Comparison of ENCODE assay signal across 26 cellular contexts in the genomic region with DNA sequence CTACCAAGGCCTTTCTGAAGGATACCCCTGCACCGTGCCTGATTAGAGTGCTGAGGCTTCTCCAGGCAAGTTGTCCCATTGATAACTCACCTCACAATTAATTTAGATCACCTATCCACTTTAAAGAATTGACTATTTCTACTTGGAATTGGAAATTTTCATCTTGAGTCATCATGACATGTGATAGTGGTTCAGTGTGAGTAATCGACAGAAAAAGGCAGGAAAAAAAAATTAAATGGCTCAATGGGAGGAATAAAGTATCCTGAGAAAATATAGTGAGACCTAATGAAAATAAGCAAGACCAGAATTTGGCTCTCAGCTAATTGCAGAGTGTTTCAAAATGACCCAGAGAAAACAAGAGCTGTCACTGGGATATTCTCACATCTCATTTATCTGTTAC.
DNase-seq lines count a peak whose midpoint lies in the region; ATAC-seq, FAIRE-seq and TF ChIP-seq lines count a peak whose summit lies in the region.
"Had no signal": no experiment of that assay in that cellular context is flagged by ENCODE, and none has a peak within 500 bp of the region (broad histone marks: within the 10 kb centered on the region; RNA-seq: fewer than 3 reads in every experiment).

No MANE protein-coding gene starts in this region.

- H3K27me3 ChIP-seq in SK-N-SH (ENCODE audit: insufficient read depth) (no peaks in the 10 kb centered on the region), bronchial epithelial cell (ENCODE audit: control insufficient read depth, insufficient read depth, low read length) (peaks cover 1% of the 10 kb centered on the region), foreskin keratinocyte (no peaks in the 10 kb centered on the region)

- no peaks in the 10 kb centered on the region for H3K9me3 ChIP-seq in SK-N-SH

- no peak overlapping the region for H3K9ac ChIP-seq in SK-N-SH
- H3K9ac ChIP-seq: KMS-11 had no signal

- no peaks in the 10 kb centered on the region for H3K36me3 ChIP-seq in SK-N-SH (replicated peaks in 1 of 2; ENCODE audit: control insufficient read depth in 1 of 2, insufficient read depth in 2 of 2, low read length in 1 of 2)
- H3K36me3 ChIP-seq in bronchial epithelial cell (ENCODE audit: control insufficient read depth, insufficient read depth, low read length): no peaks in the 10 kb centered on the region

- CTCF ChIA-PET in SK-N-SH (lab: Yijun Ruan, JAX): no interaction called here

- H3K9me2 ChIP-seq in SK-N-SH: no peaks in the 10 kb centered on the region

- H3K27ac ChIP-seq in SK-N-SH (ENCODE audit: low read depth in 2 of 2, low read length in 1 of 2) (0 out of 4 replicates have a peak overlapping the region, but pooled peaks of 1 of the 2 experiments have one; percentile 12), foreskin keratinocyte (no peak overlapping the region)
- H3K27ac ChIP-seq: 22Rv1, C4-2B, HL-60, KMS-11, RWPE1, SK-N-MC had no signal

- TF ChIP-seq POLR2A in GM18505 (IDR thresholded peaks at IDR 0.05; ENCODE audit: borderline replicate concordance, extremely low read depth, insufficient read depth, insufficient read length): no peak

- POLR2A ChIA-PET in SK-N-SH (lab: Yijun Ruan, JAX): no interaction called here

- H3K79me2 ChIP-seq in SK-N-SH (ENCODE audit: insufficient read depth): no peaks in the 10 kb centered on the region

- H4K20me1 ChIP-seq in SK-N-SH (ENCODE audit: insufficient read depth): no peaks in the 10 kb centered on the region

- no peaks in the 10 kb centered on the region for H3F3A ChIP-seq in SK-N-SH (replicated peaks; ENCODE audit: insufficient read depth)

- H3K4me1 ChIP-seq in SK-N-SH (ENCODE audit: control insufficient read depth in 1 of 2, insufficient read depth in 2 of 2, low read depth in 1 of 2, low read length in 1 of 2) (no peaks in the 10 kb centered on the region), foreskin keratinocyte (no peaks in the 10 kb centered on the region)

- no peaks in the 10 kb centered on the region for H3K27me3 Mint-ChIP-seq in chondrocyte (ENCODE audit: low read depth)

- no peak overlapping the region for H3K4me3 ChIP-seq in SK-N-SH (ENCODE audit: low read depth in 2 of 2, low read length in 1 of 2)
- no peak overlapping the region for H3K4me3 ChIP-seq in bronchial epithelial cell (ENCODE audit: low read depth, low read length)
- H3K4me3 ChIP-seq: SK-N-MC had no signal

- no peaks in the 10 kb centered on the region for H3K4me1 Mint-ChIP-seq in chondrocyte (ENCODE audit: low read depth)
- H3K4me1 Mint-ChIP-seq: CD8-positive, alpha-beta memory T cell had no signal

- H3K27ac Mint-ChIP-seq in chondrocyte (ENCODE audit: unreplicated experiment): no peak overlapping the region
- H3K27ac Mint-ChIP-seq: CD8-positive, alpha-beta memory T cell had no signal

- TF ChIP-seq CTCF in SK-N-SH (IDR thresholded peaks at IDR 0.05) (no peak), bronchial epithelial cell (IDR thresholded peaks at IDR 0.05; ENCODE audit: insufficient read depth, low read length, severe bottlenecking) (no peak), foreskin keratinocyte (conservative IDR thresholded peaks at IDR 0.05) (no peak), chondrocyte (IDR thresholded peaks at IDR 0.05) (no peak)

- H3K4me2 ChIP-seq in SK-N-SH: no peak overlapping the region
- H3K4me2 ChIP-seq: KMS-11 had no signal

- H3K9me3 Mint-ChIP-seq in chondrocyte (ENCODE audit: low read depth): no peaks in the 10 kb centered on the region
- H3K9me3 Mint-ChIP-seq: CD8-positive, alpha-beta memory T cell had no signal

- no peak for DNase-seq in SK-N-SH
- DNase-seq in bronchial epithelial cell (ENCODE audit: low read depth): peak; percentile 51
- DNase-seq in foreskin keratinocyte: peak in 1 of 2 donors; percentile 35
- DNase-seq in inferior parietal cortex (ENCODE audit: extremely low spot score): no peak
- DNase-seq in chondrocyte (ENCODE audit: low spot score): no peak
- no peak for DNase-seq in activated CD4-positive, CD25-positive, alpha-beta regulatory T cell treated with anti-CD3 and anti-CD28 coated beads, Interleukin-2, amount 50 U/mL, for 72 hours
- DNase-seq: ACHN; CD8-positive, alpha-beta memory T cell; GF-D8; NCI-H1105; NCI-H2029 treated with DMSO at 0.1 percent for 48 hours; NCI-H226; NCI-H524; NCI-H774; NK-92 treated with Interleukin-12 subunit alpha and Interleukin-12 subunit beta, amount 100 ng/mL, for 24 hours; SHP77 treated with DMSO at 0.1 percent for 48 hours had no signal

- H3K36me3 Mint-ChIP-seq in chondrocyte (ENCODE audit: low read depth): no peaks in the 10 kb centered on the region
- H3K36me3 Mint-ChIP-seq: CD8-positive, alpha-beta memory T cell had no signal

- no peak for TF ChIP-seq EP300 in SK-N-SH (IDR thresholded peaks at IDR 0.05; ENCODE audit: borderline replicate concordance in 1 of 2, low read depth in 1 of 2, low read length in 1 of 2)

- no peak overlapping the region for H3K4me3 Mint-ChIP-seq in chondrocyte (ENCODE audit: unreplicated experiment)
- H3K4me3 Mint-ChIP-seq: CD8-positive, alpha-beta memory T cell had no signal

- 53% methylated on average over 2 of the region's 2 CpGs for WGBS in SK-N-SH (ENCODE audit: low lambda C conversion rate)

- no peak for TF ChIP-seq RAD21 in SK-N-SH (IDR thresholded peaks at IDR 0.05; ENCODE audit: low read length)

- ATAC-seq in SK-N-SH treated with all-trans-retinoic acid at 6 μM for 48 hours (no peak; the same call in 2 of the 3 replicates), foreskin keratinocyte (peak; percentile 56), GM18505 (IDR thresholded peaks at IDR 0.05; ENCODE audit: unreplicated experiment) (no peak)

- no peak for FAIRE-seq in bronchial epithelial cell (lab: Jason Lieb, UNC)
- FAIRE-seq: H54, HTR-8/SVneo had no signal

- H2AFZ ChIP-seq in SK-N-SH (ENCODE audit: low read depth): no peak overlapping the region

TF ChIP-seq in SK-N-SH, 30 proteins besides CTCF, POLR2A, EP300 and RAD21:
- no peak for TF ChIP-seq FOXJ3 (CRISPR knock-in tag; IDR thresholded peaks at IDR 0.05)
- TF ChIP-seq FOSL2 (IDR thresholded peaks at IDR 0.05; ENCODE audit: borderline replicate concordance, low read depth): peak; percentile 31; the same call in 1 of the 2 replicates
TF ChIP-seq in SK-N-SH: peak in this region for 1.

TF ChIP-seq in SK-N-SH treated with all-trans-retinoic acid at 6 μM for 48 hours, 23 proteins besides CTCF, POLR2A, EP300 and RAD21 (continues in another document):
- TF ChIP-seq ZC3H10 (CRISPR knock-in tag; IDR thresholded peaks at IDR 0.05): no peak
- no peak for TF ChIP-seq ZNF70 (CRISPR knock-in tag; IDR thresholded peaks at IDR 0.05)
- TF ChIP-seq BACH2 (CRISPR knock-in tag; IDR thresholded peaks at IDR 0.05; ENCODE audit: borderline replicate concordance): no peak
- TF ChIP-seq PPARA (CRISPR knock-in tag; IDR thresholded peaks at IDR 0.05; ENCODE audit: borderline replicate concordance): no peak
- TF ChIP-seq ZFP30 (CRISPR knock-in tag; IDR thresholded peaks at IDR 0.05): no peak
- TF ChIP-seq, protein P1, sequence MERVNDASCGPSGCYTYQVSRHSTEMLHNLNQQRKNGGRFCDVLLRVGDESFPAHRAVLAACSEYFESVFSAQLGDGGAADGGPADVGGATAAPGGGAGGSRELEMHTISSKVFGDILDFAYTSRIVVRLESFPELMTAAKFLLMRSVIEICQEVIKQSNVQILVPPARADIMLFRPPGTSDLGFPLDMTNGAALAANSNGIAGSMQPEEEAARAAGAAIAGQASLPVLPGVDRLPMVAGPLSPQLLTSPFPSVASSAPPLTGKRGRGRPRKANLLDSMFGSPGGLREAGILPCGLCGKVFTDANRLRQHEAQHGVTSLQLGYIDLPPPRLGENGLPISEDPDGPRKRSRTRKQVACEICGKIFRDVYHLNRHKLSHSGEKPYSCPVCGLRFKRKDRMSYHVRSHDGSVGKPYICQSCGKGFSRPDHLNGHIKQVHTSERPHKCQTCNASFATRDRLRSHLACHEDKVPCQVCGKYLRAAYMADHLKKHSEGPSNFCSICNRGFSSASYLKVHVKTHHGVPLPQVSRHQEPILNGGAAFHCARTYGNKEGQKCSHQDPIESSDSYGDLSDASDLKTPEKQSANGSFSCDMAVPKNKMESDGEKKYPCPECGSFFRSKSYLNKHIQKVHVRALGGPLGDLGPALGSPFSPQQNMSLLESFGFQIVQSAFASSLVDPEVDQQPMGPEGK (CRISPR knock-in tag; IDR thresholded peaks at IDR 0.05; ENCODE audit: borderline replicate concordance): no peak
- TF ChIP-seq ISL1 (CRISPR knock-in tag; IDR thresholded peaks at IDR 0.05): no peak
- TF ChIP-seq, protein P2, sequence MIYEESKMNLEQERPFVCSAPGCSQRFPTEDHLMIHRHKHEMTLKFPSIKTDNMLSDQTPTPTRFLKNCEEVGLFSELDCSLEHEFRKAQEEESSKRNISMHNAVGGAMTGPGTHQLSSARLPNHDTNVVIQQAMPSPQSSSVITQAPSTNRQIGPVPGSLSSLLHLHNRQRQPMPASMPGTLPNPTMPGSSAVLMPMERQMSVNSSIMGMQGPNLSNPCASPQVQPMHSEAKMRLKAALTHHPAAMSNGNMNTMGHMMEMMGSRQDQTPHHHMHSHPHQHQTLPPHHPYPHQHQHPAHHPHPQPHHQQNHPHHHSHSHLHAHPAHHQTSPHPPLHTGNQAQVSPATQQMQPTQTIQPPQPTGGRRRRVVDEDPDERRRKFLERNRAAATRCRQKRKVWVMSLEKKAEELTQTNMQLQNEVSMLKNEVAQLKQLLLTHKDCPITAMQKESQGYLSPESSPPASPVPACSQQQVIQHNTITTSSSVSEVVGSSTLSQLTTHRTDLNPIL (CRISPR knock-in tag; IDR thresholded peaks at IDR 0.05; ENCODE audit: low read depth): no peak
- TF ChIP-seq, protein P3, sequence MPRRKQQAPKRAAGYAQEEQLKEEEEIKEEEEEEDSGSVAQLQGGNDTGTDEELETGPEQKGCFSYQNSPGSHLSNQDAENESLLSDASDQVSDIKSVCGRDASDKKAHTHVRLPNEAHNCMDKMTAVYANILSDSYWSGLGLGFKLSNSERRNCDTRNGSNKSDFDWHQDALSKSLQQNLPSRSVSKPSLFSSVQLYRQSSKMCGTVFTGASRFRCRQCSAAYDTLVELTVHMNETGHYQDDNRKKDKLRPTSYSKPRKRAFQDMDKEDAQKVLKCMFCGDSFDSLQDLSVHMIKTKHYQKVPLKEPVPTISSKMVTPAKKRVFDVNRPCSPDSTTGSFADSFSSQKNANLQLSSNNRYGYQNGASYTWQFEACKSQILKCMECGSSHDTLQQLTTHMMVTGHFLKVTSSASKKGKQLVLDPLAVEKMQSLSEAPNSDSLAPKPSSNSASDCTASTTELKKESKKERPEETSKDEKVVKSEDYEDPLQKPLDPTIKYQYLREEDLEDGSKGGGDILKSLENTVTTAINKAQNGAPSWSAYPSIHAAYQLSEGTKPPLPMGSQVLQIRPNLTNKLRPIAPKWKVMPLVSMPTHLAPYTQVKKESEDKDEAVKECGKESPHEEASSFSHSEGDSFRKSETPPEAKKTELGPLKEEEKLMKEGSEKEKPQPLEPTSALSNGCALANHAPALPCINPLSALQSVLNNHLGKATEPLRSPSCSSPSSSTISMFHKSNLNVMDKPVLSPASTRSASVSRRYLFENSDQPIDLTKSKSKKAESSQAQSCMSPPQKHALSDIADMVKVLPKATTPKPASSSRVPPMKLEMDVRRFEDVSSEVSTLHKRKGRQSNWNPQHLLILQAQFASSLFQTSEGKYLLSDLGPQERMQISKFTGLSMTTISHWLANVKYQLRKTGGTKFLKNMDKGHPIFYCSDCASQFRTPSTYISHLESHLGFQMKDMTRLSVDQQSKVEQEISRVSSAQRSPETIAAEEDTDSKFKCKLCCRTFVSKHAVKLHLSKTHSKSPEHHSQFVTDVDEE (CRISPR knock-in tag; IDR thresholded peaks at IDR 0.05): no peak
